Comparison of ENCODE assay signal across 26 cellular contexts in genomic region chr11:60991457-60991856, GRCh38. TPM values are rescaled to one million over a fixed set of nuclear protein-coding genes. Genes with fewer than 3 reads are reported as not detected.
DNase-seq lines count a peak whose midpoint lies in the region; ATAC-seq lines count a peak whose summit lies in the region.
"Had no signal": no experiment of that assay in that cellular context is flagged by ENCODE, and none has a peak within 500 bp of the region (broad histone marks: within the 10 kb centered on the region; RNA-seq: fewer than 3 reads in every experiment).

No MANE protein-coding gene starts in this region.

- H3K4me3 ChIP-seq in CD4-positive, CD25-positive, alpha-beta regulatory T cell (ENCODE audit: low read depth, low read length) = peak overlapping the region; percentile 44
- H3K4me3 ChIP-seq: ascending aorta, BLaER1, gastroesophageal sphincter, HAP-1, pancreas, right atrium auricular region, spleen, stomach, tibial artery had no signal

- no peaks in the 10 kb centered on the region for H3K9me3 ChIP-seq in CD4-positive, CD25-positive, alpha-beta regulatory T cell (ENCODE audit: control insufficient read depth in 2 of 2, low read length in 2 of 2)
- H3K9me3 ChIP-seq: ascending aorta, BLaER1, gastroesophageal sphincter, HAP-1, pancreas, right atrium auricular region, spleen, stomach, tibial artery had no signal

- H3K27ac Mint-ChIP-seq in activated CD8-positive, alpha-beta memory T cell treated with anti-CD3 and anti-CD28 coated beads, Interleukin-2, amount 10 ng/mL, durations not matched to agents 7 days and 5 days = peak overlapping the region; percentile 60
- H3K27ac Mint-ChIP-seq in CD4-positive, CD25-positive, alpha-beta regulatory T cell = peak overlapping the region; percentile 32 to 60 (median 42)
- peak overlapping the region; percentile 77 for H3K27ac Mint-ChIP-seq in activated CD4-positive, alpha-beta T cell treated with anti-CD3 and anti-CD28 coated beads, Interleukin-2, amount 10 ng/mL, durations not matched to agents 7 days and 5 days
- peak overlapping the region; percentile 88 for H3K27ac Mint-ChIP-seq in activated naive CD8-positive, alpha-beta T cell treated with anti-CD3 and anti-CD28 coated beads, Interleukin-2, amount 50 U/mL, for 24 hours

- H3K27me3 ChIP-seq in CD4-positive, CD25-positive, alpha-beta regulatory T cell (ENCODE audit: control insufficient read depth, insufficient read depth, low read length) = no peaks in the 10 kb centered on the region
- H3K27me3 ChIP-seq: ascending aorta, BLaER1, gastroesophageal sphincter, pancreas, right atrium auricular region, spleen had no signal

- peak overlapping the region; percentile 29 for H3K4me3 Mint-ChIP-seq in activated CD8-positive, alpha-beta memory T cell treated with anti-CD3 and anti-CD28 coated beads, Interleukin-2, amount 10 ng/mL, durations not matched to agents 7 days and 5 days
- H3K4me3 Mint-ChIP-seq in CD4-positive, CD25-positive, alpha-beta regulatory T cell = peak overlapping the region in 2 of 4 donors; percentile 42 to 73
- H3K4me3 Mint-ChIP-seq in activated CD4-positive, alpha-beta T cell treated with anti-CD3 and anti-CD28 coated beads, Interleukin-2, amount 10 ng/mL, durations not matched to agents 7 days and 5 days = peak overlapping the region; percentile 45
- peak overlapping the region; percentile 55 for H3K4me3 Mint-ChIP-seq in activated naive CD8-positive, alpha-beta T cell treated with anti-CD3 and anti-CD28 coated beads, Interleukin-2, amount 50 U/mL, for 24 hours

- POLR2A ChIA-PET in activated CD4-positive, alpha-beta T cell treated with anti-CD3 and anti-CD28 coated beads, Interleukin-2, amount 10 ng/mL, durations not matched to agents 7 days and 5 days (lab: Charles Lee) = no interaction called here

- peak; percentile 29 for ATAC-seq in activated CD8-positive, alpha-beta memory T cell treated with anti-CD3 and anti-CD28 coated beads, Interleukin-2, amount 10 ng/mL, durations not matched to agents 7 days and 5 days
- ATAC-seq in CD4-positive, CD25-positive, alpha-beta regulatory T cell (ENCODE audit: low read depth in 2 of 2) = no peak
- peak; percentile 8 for ATAC-seq in activated naive CD8-positive, alpha-beta T cell treated with anti-CD3 and anti-CD28 coated beads, Interleukin-2, amount 50 U/mL, for 24 hours
- ATAC-seq in GM21825 (IDR thresholded peaks at IDR 0.05; ENCODE audit: unreplicated experiment) = no peak
- no peak for ATAC-seq in GM21528 (IDR thresholded peaks at IDR 0.05; ENCODE audit: low FRiP score, unreplicated experiment)
- no peak for ATAC-seq in GM18868 (IDR thresholded peaks at IDR 0.05; ENCODE audit: unreplicated experiment)
- ATAC-seq: gastroesophageal sphincter, left ventricle myocardium superior, Panc1, pancreas had no signal

- peaks cover 54% of the 10 kb centered on the region for H3K36me3 Mint-ChIP-seq in activated CD8-positive, alpha-beta memory T cell treated with anti-CD3 and anti-CD28 coated beads, Interleukin-2, amount 10 ng/mL, durations not matched to agents 7 days and 5 days
- H3K36me3 Mint-ChIP-seq in CD4-positive, CD25-positive, alpha-beta regulatory T cell = peaks cover 40% of the 10 kb centered on the region
- H3K36me3 Mint-ChIP-seq in activated CD4-positive, alpha-beta T cell treated with anti-CD3 and anti-CD28 coated beads, Interleukin-2, amount 10 ng/mL, durations not matched to agents 7 days and 5 days (ENCODE audit: low read depth) = peaks cover 85% of the 10 kb centered on the region
- peaks cover 66% of the 10 kb centered on the region for H3K36me3 Mint-ChIP-seq in activated naive CD8-positive, alpha-beta T cell treated with anti-CD3 and anti-CD28 coated beads, Interleukin-2, amount 50 U/mL, for 24 hours (ENCODE audit: low read depth)

- H3K4me1 ChIP-seq in CD4-positive, CD25-positive, alpha-beta regulatory T cell (ENCODE audit: control insufficient read depth, insufficient read depth, low read length, poor library complexity, severe bottlenecking) = peaks cover 55% of the 10 kb centered on the region
- H3K4me1 ChIP-seq: ascending aorta, HAP-1, tibial artery had no signal

- peaks cover 57% of the 10 kb centered on the region for H3K36me3 ChIP-seq in CD4-positive, CD25-positive, alpha-beta regulatory T cell (ENCODE audit: control insufficient read depth, insufficient read depth, low read length)
- H3K36me3 ChIP-seq: ascending aorta, BLaER1, gastroesophageal sphincter, HAP-1, pancreas, right atrium auricular region, stomach, tibial artery had no signal

- H3K27ac ChIP-seq in CD4-positive, CD25-positive, alpha-beta regulatory T cell (ENCODE audit: insufficient read depth, low read length, poor library complexity, severe bottlenecking) = peak overlapping the region; percentile 38
- H3K27ac ChIP-seq: ascending aorta, BLaER1, gastroesophageal sphincter, pancreas, right atrium auricular region, spleen, stomach, tibial artery had no signal

- CTCF ChIA-PET in activated CD8-positive, alpha-beta memory T cell treated with anti-CD3 and anti-CD28 coated beads, Interleukin-2, amount 10 ng/mL, durations not matched to agents 7 days and 5 days (lab: Charles Lee) = interaction anchor here (1.6 kb wide), 1 partner anchor 9 kb away, joined by 4 read pairs; no protein-coding TSS in a partner anchor
- CTCF ChIA-PET in activated CD4-positive, alpha-beta T cell treated with anti-CD3 and anti-CD28 coated beads, Interleukin-2, amount 10 ng/mL, durations not matched to agents 7 days and 5 days (lab: Charles Lee) = interaction anchor here (0.6 to 1.9 kb wide), 6 partner anchors 10 to 349 kb away, joined by 3 to 8 read pairs (median 4); partner anchors contain the start of gene CD6

- no peaks in the 10 kb centered on the region for H3K27me3 Mint-ChIP-seq in activated CD8-positive, alpha-beta memory T cell treated with anti-CD3 and anti-CD28 coated beads, Interleukin-2, amount 10 ng/mL, durations not matched to agents 7 days and 5 days
- no peaks in the 10 kb centered on the region for H3K27me3 Mint-ChIP-seq in CD4-positive, CD25-positive, alpha-beta regulatory T cell
- H3K27me3 Mint-ChIP-seq in activated CD4-positive, alpha-beta T cell treated with anti-CD3 and anti-CD28 coated beads, Interleukin-2, amount 10 ng/mL, durations not matched to agents 7 days and 5 days = no peaks in the 10 kb centered on the region
- no peaks in the 10 kb centered on the region for H3K27me3 Mint-ChIP-seq in activated naive CD8-positive, alpha-beta T cell treated with anti-CD3 and anti-CD28 coated beads, Interleukin-2, amount 50 U/mL, for 24 hours

- peaks cover 80% of the 10 kb centered on the region for H3K4me1 Mint-ChIP-seq in activated CD8-positive, alpha-beta memory T cell treated with anti-CD3 and anti-CD28 coated beads, Interleukin-2, amount 10 ng/mL, durations not matched to agents 7 days and 5 days
- peaks cover 6 to 85% (median 50%) of the 10 kb centered on the region in 4 donors for H3K4me1 Mint-ChIP-seq in CD4-positive, CD25-positive, alpha-beta regulatory T cell
- peaks cover 87% of the 10 kb centered on the region for H3K4me1 Mint-ChIP-seq in activated CD4-positive, alpha-beta T cell treated with anti-CD3 and anti-CD28 coated beads, Interleukin-2, amount 10 ng/mL, durations not matched to agents 7 days and 5 days
- H3K4me1 Mint-ChIP-seq in activated naive CD8-positive, alpha-beta T cell treated with anti-CD3 and anti-CD28 coated beads, Interleukin-2, amount 50 U/mL, for 24 hours = peaks cover 90% of the 10 kb centered on the region

- H3K9me3 Mint-ChIP-seq in activated CD8-positive, alpha-beta memory T cell treated with anti-CD3 and anti-CD28 coated beads, Interleukin-2, amount 10 ng/mL, durations not matched to agents 7 days and 5 days (ENCODE audit: low read depth) = no peaks in the 10 kb centered on the region
- peaks cover 0 to 1% (median 0%) of the 10 kb centered on the region in 7 donors for H3K9me3 Mint-ChIP-seq in CD4-positive, CD25-positive, alpha-beta regulatory T cell
- H3K9me3 Mint-ChIP-seq in activated CD4-positive, alpha-beta T cell treated with anti-CD3 and anti-CD28 coated beads, Interleukin-2, amount 10 ng/mL, durations not matched to agents 7 days and 5 days = no peaks in the 10 kb centered on the region
- H3K9me3 Mint-ChIP-seq in activated naive CD8-positive, alpha-beta T cell treated with anti-CD3 and anti-CD28 coated beads, Interleukin-2, amount 50 U/mL, for 24 hours = no peaks in the 10 kb centered on the region

- no peak for DNase-seq in activated CD8-positive, alpha-beta memory T cell treated with anti-CD3 and anti-CD28 coated beads, Interleukin-2, amount 10 ng/mL, durations not matched to agents 7 days and 5 days
- no peak for DNase-seq in activated CD8-positive, alpha-beta memory T cell treated with anti-CD3 and anti-CD28 coated beads for 24 hours
- DNase-seq in CD4-positive, CD25-positive, alpha-beta regulatory T cell = no peak
- no peak for DNase-seq in activated CD4-positive, alpha-beta T cell treated with anti-CD3 and anti-CD28 coated beads, Interleukin-2, amount 10 ng/mL, durations not matched to agents 7 days and 5 days
- no peak for DNase-seq in activated naive CD8-positive, alpha-beta T cell treated with anti-CD3 and anti-CD28 coated beads, Interleukin-2, amount 50 U/mL, for 24 hours
- DNase-seq: activated gamma-delta T cell, caudate nucleus, dermis blood vessel endothelial cell, KG1, left ventricle myocardium superior, NCI-H2171, NCI-H526, pancreas, spleen, stomach, tibial artery had no signal

RNA-seq across cellular contexts. Expression of gene CD6, which starts 20.0 kb away (rescaled TPM):
- total RNA-seq in activated CD8-positive, alpha-beta memory T cell treated with anti-CD3 and anti-CD28 coated beads, Interleukin-2, amount 10 ng/mL, durations not matched to agents 7 days and 5 days = 100 to 1,000 TPM; 152 to 181 TPM
- total RNA-seq in CD4-positive, CD25-positive, alpha-beta regulatory T cell = 398 TPM
- 100 to 1,000 TPM; 108 to 188 (median 130) TPM for polyA plus RNA-seq in CD4-positive, CD25-positive, alpha-beta regulatory T cell
- 100 to 1,000 TPM; 368 to 402 TPM for total RNA-seq in activated CD4-positive, alpha-beta T cell treated with anti-CD3 and anti-CD28 coated beads, Interleukin-2, amount 10 ng/mL, durations not matched to agents 7 days and 5 days
- total RNA-seq: ascending aorta, dermis blood vessel endothelial cell had no signal
- polyA plus RNA-seq: neural cell had no signal

RNA-seq across cellular contexts. Expression of gene SLC15A3, which starts 39.5 kb away (rescaled TPM):
- under 1 TPM; 0.30 to 0.96 TPM for total RNA-seq in activated CD8-positive, alpha-beta memory T cell treated with anti-CD3 and anti-CD28 coated beads, Interleukin-2, amount 10 ng/mL, durations not matched to agents 7 days and 5 days
- 1.0 TPM for total RNA-seq in CD4-positive, CD25-positive, alpha-beta regulatory T cell
- polyA plus RNA-seq in CD4-positive, CD25-positive, alpha-beta regulatory T cell = under 1 TPM in 1 of 4 donors, not detected in 3; 0.43 TPM
- total RNA-seq in activated CD4-positive, alpha-beta T cell treated with anti-CD3 and anti-CD28 coated beads, Interleukin-2, amount 10 ng/mL, durations not matched to agents 7 days and 5 days = 1 to 10 TPM; 4.0 to 4.2 TPM
- polyA plus RNA-seq: neural cell had no signal

Comparison
In these comparisons a context has a peak if more than half of its experiments do, and no peak if none do; other contexts are left out.
1. ATAC-seq: peak in activated CD8-positive, alpha-beta memory T cell treated with anti-CD3 and anti-CD28 coated beads, Interleukin-2, amount 10 ng/mL, durations not matched to agents 7 days and 5 days (single experiment) and activated naive CD8-positive, alpha-beta T cell treated with anti-CD3 and anti-CD28 coated beads, Interleukin-2, amount 50 U/mL, for 24 hours (single experiment); none in CD4-positive, CD25-positive, alpha-beta regulatory T cell (0 of 2), GM21825 (single experiment), GM21528 (single experiment) and GM18868 (single experiment).
2. Peak in every context shown above with its lines, with median percentiles within 50 percentile points of each other: H3K27ac Mint-ChIP-seq.